In the genomic region with DNA sequence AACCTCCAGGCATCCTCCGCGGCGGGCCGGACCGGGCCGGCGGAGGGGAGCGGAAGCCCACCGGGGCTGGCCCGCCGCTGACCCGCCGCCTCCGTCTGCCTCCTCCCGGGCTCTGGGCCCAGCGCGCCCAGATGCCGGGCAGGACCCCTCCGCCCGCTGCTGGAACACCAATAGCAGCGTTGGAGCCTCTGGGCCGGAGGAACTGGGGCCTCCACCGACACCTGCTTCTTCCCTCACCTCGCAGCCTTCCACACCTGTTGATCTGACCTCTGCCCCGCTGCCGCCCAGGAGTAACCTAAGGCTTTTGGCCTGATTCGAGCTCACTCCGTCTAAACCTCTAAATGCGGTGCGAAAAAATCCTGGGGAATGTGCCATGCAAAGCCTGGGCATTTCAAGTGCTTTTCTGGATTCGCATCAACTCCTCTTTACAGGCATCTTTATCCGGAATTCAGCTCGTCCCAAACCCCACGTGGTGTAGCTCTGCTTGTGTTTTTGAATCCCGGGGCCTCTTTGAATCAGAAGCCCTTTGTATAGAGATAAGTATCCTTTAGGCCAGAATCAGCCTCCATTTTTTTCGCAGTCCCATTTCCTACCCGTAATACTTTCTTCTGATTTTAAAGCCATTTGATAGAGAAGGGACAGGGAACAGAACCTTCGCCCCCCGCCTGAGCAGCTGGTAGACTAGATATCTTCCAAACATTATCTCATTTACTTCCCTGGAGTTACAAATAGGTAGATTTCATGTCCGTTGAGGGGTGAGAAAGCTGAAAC, we compare ENCODE assay signal across 8 cellular contexts. TPM values are rescaled to one million over a fixed set of nuclear protein-coding genes. Genes with fewer than 3 reads are reported as not detected.
DNase-seq lines count a peak whose midpoint lies in the region; ATAC-seq lines count a peak whose summit lies in the region.

No MANE protein-coding gene starts in this region.

- ATAC-seq in activated CD4-positive, alpha-beta T cell treated with anti-CD3 and anti-CD28 coated beads for 36 hours, result no peak
- ATAC-seq in HG03575 (IDR thresholded peaks at IDR 0.05; ENCODE audit: extremely low read depth, insufficient number of reproducible peaks, low FRiP score, unreplicated experiment) (peak; percentile 14), right cardiac atrium (no peak), HG02610 (IDR thresholded peaks at IDR 0.05; ENCODE audit: unreplicated experiment) (no peak)
- no peak for ATAC-seq in activated T-helper 17 cell treated with anti-CD3 and anti-CD28 coated beads, Interleukin-2, amount 50 U/mL, for 72 hours (replicated peaks)

- CTCF ChIA-PET in activated CD4-positive, alpha-beta T cell treated with anti-CD3 and anti-CD28 coated beads for 36 hours (lab: Charles Lee), result interaction anchor here (0.7 to 1.4 kb wide), 4 partner anchors 9 to 92 kb away, joined by 3 read pairs; no protein-coding TSS in a partner anchor

- H3K4me3 ChIP-seq in right cardiac atrium (ENCODE audit: low read length), result peak overlapping the region; percentile 96

- H3K27me3 ChIP-seq in right cardiac atrium (ENCODE audit: control insufficient read depth, insufficient read depth), result no peaks in the 10 kb centered on the region

- DNase-seq in activated CD4-positive, alpha-beta T cell treated with anti-CD3 and anti-CD28 coated beads for 36 hours, result peak; percentile 6
- DNase-seq in activated CD4-positive, alpha-beta T cell treated with anti-CD3 and anti-CD28 coated beads for 4 hours, result no peak
- no peak for DNase-seq in right cardiac atrium
- peak; percentile 74 for DNase-seq in putamen (ENCODE audit: low spot score)
- DNase-seq in AML-193 (lab: John Stamatoyannopoulos, UW), result no peak

- H3K9me3 ChIP-seq in right cardiac atrium (ENCODE audit: control insufficient read depth, low read length), result no peaks in the 10 kb centered on the region

- H3K27ac ChIP-seq in right cardiac atrium (ENCODE audit: low read length), result peak overlapping the region; percentile 97

- H3K4me1 Mint-ChIP-seq in activated CD4-positive, alpha-beta T cell treated with anti-CD3 and anti-CD28 coated beads for 36 hours, result peaks cover 13% of the 10 kb centered on the region
- peaks cover 5% of the 10 kb centered on the region for H3K4me1 Mint-ChIP-seq in activated T-helper 17 cell treated with anti-CD3 and anti-CD28 coated beads, Interleukin-2, amount 50 U/mL, for 72 hours

- peak overlapping the region; percentile 74 for H3K27ac Mint-ChIP-seq in activated CD4-positive, alpha-beta T cell treated with anti-CD3 and anti-CD28 coated beads for 36 hours
- no peak overlapping the region for H3K27ac Mint-ChIP-seq in activated T-helper 17 cell treated with anti-CD3 and anti-CD28 coated beads, Interleukin-2, amount 50 U/mL, for 72 hours

- peaks cover 2% of the 10 kb centered on the region for H3K36me3 Mint-ChIP-seq in activated CD4-positive, alpha-beta T cell treated with anti-CD3 and anti-CD28 coated beads for 36 hours (ENCODE audit: low read depth)
- H3K36me3 Mint-ChIP-seq in activated T-helper 17 cell treated with anti-CD3 and anti-CD28 coated beads, Interleukin-2, amount 50 U/mL, for 72 hours (ENCODE audit: low read depth), result peaks cover 5% of the 10 kb centered on the region

- H3K9me3 Mint-ChIP-seq in activated CD4-positive, alpha-beta T cell treated with anti-CD3 and anti-CD28 coated beads for 36 hours (ENCODE audit: low read depth), result no peaks in the 10 kb centered on the region
- no peaks in the 10 kb centered on the region for H3K9me3 Mint-ChIP-seq in activated T-helper 17 cell treated with anti-CD3 and anti-CD28 coated beads, Interleukin-2, amount 50 U/mL, for 72 hours

- H3K4me3 Mint-ChIP-seq in activated CD4-positive, alpha-beta T cell treated with anti-CD3 and anti-CD28 coated beads for 36 hours, result peak overlapping the region; percentile 59
- peak overlapping the region; percentile 78 for H3K4me3 Mint-ChIP-seq in activated T-helper 17 cell treated with anti-CD3 and anti-CD28 coated beads, Interleukin-2, amount 50 U/mL, for 72 hours

- intact Hi-C loops in activated CD4-positive, alpha-beta T cell treated with anti-CD3 and anti-CD28 coated beads for 36 hours (cut with DNase I, micrococcal nuclease), result loop anchor here in 1 of 2 experiments (1.0 to 2.0 kb wide), 3 partner anchors 35 to 307 kb away; partner anchors contain the start of gene RWDD3
- intact Hi-C loops in right cardiac atrium (cut with DNase I), result loop anchor here (5.0 to 10.0 kb wide), 5 partner anchors 35 to 117 kb away; no protein-coding TSS in a partner anchor

- peaks cover 35% of the 10 kb centered on the region for H3K27me3 Mint-ChIP-seq in activated CD4-positive, alpha-beta T cell treated with anti-CD3 and anti-CD28 coated beads for 36 hours
- H3K27me3 Mint-ChIP-seq in activated T-helper 17 cell treated with anti-CD3 and anti-CD28 coated beads, Interleukin-2, amount 50 U/mL, for 72 hours, result peaks cover 35% of the 10 kb centered on the region

- POLR2A ChIA-PET in activated CD4-positive, alpha-beta T cell treated with anti-CD3 and anti-CD28 coated beads for 36 hours (lab: Charles Lee), result no interaction called here

- peaks cover 15% of the 10 kb centered on the region for H3K4me1 ChIP-seq in right cardiac atrium (ENCODE audit: control insufficient read depth, insufficient read depth, low read length)

- 8% methylated on average over 40 of the region's 40 CpGs for WGBS in right cardiac atrium

RNA-seq across cellular contexts. Expression of gene CNN3, which starts 0.7 kb away (rescaled TPM):
- total RNA-seq in activated CD4-positive, alpha-beta T cell treated with anti-CD3 and anti-CD28 coated beads for 36 hours, result 1 to 10 TPM; 2.5 to 3.1 TPM
- total RNA-seq in activated T-helper 17 cell treated with anti-CD3 and anti-CD28 coated beads, Interleukin-2, amount 50 U/mL, for 72 hours, result under 1 TPM; 0.24 to 0.93 TPM
- total RNA-seq in right cardiac atrium, result 100 to 1,000 TPM; 105 to 162 (median 112) TPM
- polyA plus RNA-seq in right cardiac atrium, result 61.2 TPM

Comparison
In these comparisons a context has a peak if more than half of its experiments do, and no peak if none do; other contexts are left out.
1. DNase-seq: peak in activated CD4-positive, alpha-beta T cell treated with anti-CD3 and anti-CD28 coated beads for 36 hours (single experiment) and putamen (single experiment); none in activated CD4-positive, alpha-beta T cell treated with anti-CD3 and anti-CD28 coated beads for 4 hours (0 of 2), right cardiac atrium (0 of 3) and AML-193 (0 of 2).
2. RNA of gene CNN3, which starts 0.7 kb away (total RNA-seq): 105 to 162 TPM in right cardiac atrium; 2.5 to 3.1 TPM in activated CD4-positive, alpha-beta T cell treated with anti-CD3 and anti-CD28 coated beads for 36 hours and 0.24 to 0.93 TPM in activated T-helper 17 cell treated with anti-CD3 and anti-CD28 coated beads, Interleukin-2, amount 50 U/mL, for 72 hours; every median in the first group is over 10 times any median in the second.